Comparison of ENCODE assay signal across 24 cellular contexts in the genomic region with DNA sequence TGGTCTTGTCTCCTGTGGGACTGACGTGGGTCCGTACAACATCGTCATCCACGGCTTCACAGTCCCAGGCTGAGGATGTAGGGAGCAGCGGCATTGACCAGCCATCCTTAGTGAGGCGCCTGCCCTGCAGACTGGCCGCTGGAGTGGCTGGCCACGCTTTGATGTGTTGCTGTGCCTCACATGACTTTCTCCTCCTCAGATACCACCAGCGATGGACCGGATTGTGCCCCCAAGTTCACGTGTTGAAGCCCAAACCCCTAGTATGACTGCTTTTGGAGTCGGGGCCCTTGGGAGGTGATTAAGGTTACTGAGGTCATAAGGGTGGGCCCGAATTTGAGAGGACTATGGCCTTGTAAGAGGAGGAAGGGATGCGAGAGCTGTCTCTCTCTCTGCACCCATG.
DNase-seq lines count a peak whose midpoint lies in the region; ATAC-seq and TF ChIP-seq lines count a peak whose summit lies in the region.
"Had no signal": no experiment of that assay in that cellular context is flagged by ENCODE, and none has a peak within 500 bp of the region (broad histone marks: within the 10 kb centered on the region; RNA-seq: fewer than 3 reads in every experiment).

No MANE protein-coding gene starts in this region.

- CTCF ChIA-PET in activated naive CD4-positive, alpha-beta T cell treated with anti-CD3 and anti-CD28 coated beads for 36 hours (lab: Charles Lee) = no interaction called here
- CTCF ChIA-PET in activated CD8-positive, alpha-beta T cell treated with anti-CD3 and anti-CD28 coated beads for 36 hours (lab: Charles Lee) = interaction anchor here (1.2 kb wide), 1 partner anchor 25 kb away, joined by 4 read pairs; no protein-coding TSS in a partner anchor

- H3K36me3 Mint-ChIP-seq in activated naive CD4-positive, alpha-beta T cell treated with anti-CD3 and anti-CD28 coated beads for 36 hours (ENCODE audit: low read depth) = no peaks in the 10 kb centered on the region
- no peaks in the 10 kb centered on the region for H3K36me3 Mint-ChIP-seq in activated CD8-positive, alpha-beta T cell treated with anti-CD3 and anti-CD28 coated beads for 36 hours (ENCODE audit: low read depth)
- H3K36me3 Mint-ChIP-seq in activated naive CD8-positive, alpha-beta T cell treated with anti-CD3 and anti-CD28 coated beads, Interleukin-2, amount 50 U/mL, for 24 hours (ENCODE audit: low read depth) = no peaks in the 10 kb centered on the region

- H3K9me3 Mint-ChIP-seq in activated naive CD4-positive, alpha-beta T cell treated with anti-CD3 and anti-CD28 coated beads for 36 hours = no peaks in the 10 kb centered on the region
- H3K9me3 Mint-ChIP-seq in activated CD8-positive, alpha-beta T cell treated with anti-CD3 and anti-CD28 coated beads for 36 hours = no peaks in the 10 kb centered on the region
- no peaks in the 10 kb centered on the region for H3K9me3 Mint-ChIP-seq in activated naive CD8-positive, alpha-beta T cell treated with anti-CD3 and anti-CD28 coated beads, Interleukin-2, amount 50 U/mL, for 24 hours
- no peaks in the 10 kb centered on the region for H3K9me3 Mint-ChIP-seq in stimulated activated naive CD8-positive, alpha-beta T cell treated with anti-CD3 and anti-CD28 coated beads, Interleukin-15, amount 100 ng/mL, for 72 hours
- H3K9me3 Mint-ChIP-seq: activated B cell treated with CpG ODN at 0.5 μM for 24 hours; activated T-cell treated with anti-CD3 and anti-CD28 coated beads, Interleukin-2, amount 50 U/mL, for 4 hours; effector memory CD8-positive, alpha-beta T cell had no signal

- H3K4me3 Mint-ChIP-seq in activated naive CD4-positive, alpha-beta T cell treated with anti-CD3 and anti-CD28 coated beads for 36 hours = no peak overlapping the region
- no peak overlapping the region for H3K4me3 Mint-ChIP-seq in activated CD8-positive, alpha-beta T cell treated with anti-CD3 and anti-CD28 coated beads for 36 hours
- H3K4me3 Mint-ChIP-seq in activated naive CD8-positive, alpha-beta T cell treated with anti-CD3 and anti-CD28 coated beads, Interleukin-2, amount 50 U/mL, for 24 hours = no peak overlapping the region
- H3K4me3 Mint-ChIP-seq in stimulated activated naive CD8-positive, alpha-beta T cell treated with anti-CD3 and anti-CD28 coated beads, Interleukin-15, amount 100 ng/mL, for 72 hours = no peak overlapping the region
- H3K4me3 Mint-ChIP-seq: activated B cell treated with CpG ODN at 0.5 μM for 24 hours; activated T-cell treated with anti-CD3 and anti-CD28 coated beads, Interleukin-2, amount 50 U/mL, for 4 hours; effector memory CD8-positive, alpha-beta T cell had no signal

- no peak for ATAC-seq in activated CD8-positive, alpha-beta T cell treated with anti-CD3 and anti-CD28 coated beads for 36 hours
- no peak for ATAC-seq in activated naive CD8-positive, alpha-beta T cell treated with anti-CD3 and anti-CD28 coated beads, Interleukin-2, amount 50 U/mL, for 24 hours
- ATAC-seq in stimulated activated naive CD8-positive, alpha-beta T cell treated with anti-CD3 and anti-CD28 coated beads, Interleukin-15, amount 100 ng/mL, for 72 hours = no peak
- ATAC-seq in GM18867 (IDR thresholded peaks at IDR 0.05; ENCODE audit: unreplicated experiment) = no peak
- ATAC-seq: effector memory CD8-positive, alpha-beta T cell; right lobe of liver had no signal

- POLR2A ChIA-PET in activated CD8-positive, alpha-beta T cell treated with anti-CD3 and anti-CD28 coated beads for 36 hours (lab: Charles Lee) = no interaction called here

- intact Hi-C loops in activated naive CD4-positive, alpha-beta T cell treated with anti-CD3 and anti-CD28 coated beads for 36 hours (cut with micrococcal nuclease) = no loop called here
- intact Hi-C loops in activated CD8-positive, alpha-beta T cell treated with anti-CD3 and anti-CD28 coated beads for 36 hours (cut with micrococcal nuclease) = no loop called here

- H3K27me3 Mint-ChIP-seq in activated naive CD4-positive, alpha-beta T cell treated with anti-CD3 and anti-CD28 coated beads for 36 hours (ENCODE audit: low read depth) = no peaks in the 10 kb centered on the region
- no peaks in the 10 kb centered on the region for H3K27me3 Mint-ChIP-seq in activated CD8-positive, alpha-beta T cell treated with anti-CD3 and anti-CD28 coated beads for 36 hours
- H3K27me3 Mint-ChIP-seq in activated naive CD8-positive, alpha-beta T cell treated with anti-CD3 and anti-CD28 coated beads, Interleukin-2, amount 50 U/mL, for 24 hours = no peaks in the 10 kb centered on the region
- no peaks in the 10 kb centered on the region for H3K27me3 Mint-ChIP-seq in stimulated activated naive CD8-positive, alpha-beta T cell treated with anti-CD3 and anti-CD28 coated beads, Interleukin-15, amount 100 ng/mL, for 72 hours

- peak overlapping the region; percentile 95 for H3K27ac Mint-ChIP-seq in activated naive CD4-positive, alpha-beta T cell treated with anti-CD3 and anti-CD28 coated beads for 36 hours
- H3K27ac Mint-ChIP-seq in activated CD8-positive, alpha-beta T cell treated with anti-CD3 and anti-CD28 coated beads for 36 hours = peak overlapping the region; percentile 89
- peak overlapping the region; percentile 85 for H3K27ac Mint-ChIP-seq in activated naive CD8-positive, alpha-beta T cell treated with anti-CD3 and anti-CD28 coated beads, Interleukin-2, amount 50 U/mL, for 24 hours
- peak overlapping the region; percentile 77 to 97 for H3K27ac Mint-ChIP-seq in stimulated activated naive CD8-positive, alpha-beta T cell treated with anti-CD3 and anti-CD28 coated beads, Interleukin-15, amount 100 ng/mL, for 72 hours
- H3K27ac Mint-ChIP-seq: activated B cell treated with CpG ODN at 0.5 μM for 24 hours; effector memory CD8-positive, alpha-beta T cell had no signal

- peaks cover 46% of the 10 kb centered on the region for H3K4me1 Mint-ChIP-seq in activated naive CD4-positive, alpha-beta T cell treated with anti-CD3 and anti-CD28 coated beads for 36 hours (ENCODE audit: low read depth)
- H3K4me1 Mint-ChIP-seq in activated CD8-positive, alpha-beta T cell treated with anti-CD3 and anti-CD28 coated beads for 36 hours (ENCODE audit: low read depth) = peaks cover 41% of the 10 kb centered on the region
- H3K4me1 Mint-ChIP-seq in activated naive CD8-positive, alpha-beta T cell treated with anti-CD3 and anti-CD28 coated beads, Interleukin-2, amount 50 U/mL, for 24 hours = peaks cover 46% of the 10 kb centered on the region
- H3K4me1 Mint-ChIP-seq in stimulated activated naive CD8-positive, alpha-beta T cell treated with anti-CD3 and anti-CD28 coated beads, Interleukin-15, amount 100 ng/mL, for 72 hours = peaks cover 43% of the 10 kb centered on the region
- H3K4me1 Mint-ChIP-seq: activated B cell treated with CpG ODN at 0.5 μM for 24 hours had no signal

- no peak for TF ChIP-seq CTCF in activated CD8-positive, alpha-beta T cell treated with anti-CD3 and anti-CD28 coated beads for 36 hours (IDR thresholded peaks at IDR 0.05)

- DNase-seq in activated naive CD4-positive, alpha-beta T cell treated with anti-CD3 and anti-CD28 coated beads for 36 hours = no peak
- DNase-seq in activated naive CD4-positive, alpha-beta T cell treated with anti-CD3 and anti-CD28 coated beads, Interleukin-2, amount 50 U/mL, for 16 hours = no peak
- no peak for DNase-seq in activated CD8-positive, alpha-beta T cell treated with anti-CD3 and anti-CD28 coated beads for 36 hours
- DNase-seq in activated naive CD8-positive, alpha-beta T cell treated with anti-CD3 and anti-CD28 coated beads, Interleukin-2, amount 50 U/mL, for 24 hours = no peak
- DNase-seq in stimulated activated naive CD8-positive, alpha-beta T cell treated with anti-CD3 and anti-CD28 coated beads, Interleukin-15, amount 100 ng/mL, for 72 hours = no peak
- no peak for DNase-seq in CD1c-positive myeloid dendritic cell (ENCODE audit: extremely low spot score)
- DNase-seq: activated B cell treated with CpG ODN at 0.5 μM for 24 hours; activated T-cell treated with anti-CD3 and anti-CD28 coated beads, Interleukin-2, amount 50 U/mL, for 4 hours; central memory CD4-positive, alpha-beta T cell; COR-L47; effector memory CD8-positive, alpha-beta T cell; HCEC 1CT; KG1; left ventricle myocardium inferior; mesenchymal stem cell; NCI-H1092 treated with DMSO at 0.1 percent for 48 hours; NCI-H187; NCI-H446 treated with DMSO at 0.1 percent for 48 hours; NCI-H774; Peyer's patch; right lobe of liver; SHP77; stimulated activated CD8-positive, alpha-beta memory T cell treated with anti-CD3 and anti-CD28 coated beads, Interleukin-4, amount 100 ng/mL, for 48 hours had no signal
